In the genomic region with DNA sequence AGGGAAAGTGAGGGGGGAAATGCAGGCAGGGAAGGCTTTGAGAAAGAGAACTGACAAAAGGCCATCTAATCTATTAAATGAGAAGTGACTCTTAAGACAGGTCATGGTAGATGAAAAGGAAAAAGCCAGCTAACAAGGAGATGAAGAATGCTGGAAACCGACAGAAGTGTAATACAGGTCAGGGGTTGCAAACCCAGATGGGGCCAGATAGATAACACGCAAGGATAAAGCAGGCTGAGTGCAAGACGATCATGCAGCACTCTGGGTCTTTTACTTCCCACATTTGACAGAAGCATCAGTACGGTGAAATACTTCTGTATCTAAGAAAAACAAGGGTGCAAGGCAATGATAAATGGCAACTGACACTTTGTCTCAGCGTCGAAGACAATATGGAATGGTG, we compare ENCODE assay signal across 8 cellular contexts.
"Had no signal": no experiment of that assay in that cellular context is flagged by ENCODE, and none has a peak within 500 bp of the region (broad histone marks: within the 10 kb centered on the region; RNA-seq: fewer than 3 reads in every experiment).

No MANE protein-coding gene starts in this region.

- FAIRE-seq: HepG2 had no signal

- H2AFZ ChIP-seq: GM23248 had no signal

- H3K4me3 ChIP-seq: GM23248, HAP-1 had no signal

- H3K4me2 ChIP-seq: KMS-11 had no signal

- H3K4me3 Mint-ChIP-seq: HFFc6 had no signal

- H3K27ac ChIP-seq: GM23248, KMS-11 had no signal

- H3K36me3 ChIP-seq: HAP-1 had no signal

- H3K9me3 ChIP-seq: HAP-1 had no signal

- ATAC-seq: HCT116, HepG2 had no signal

- DNase-seq: GM23248, H7, HFFc6, KBM-7 had no signal

- H3K9ac ChIP-seq: GM23248, KMS-11 had no signal

- H3K27ac Mint-ChIP-seq: HFFc6 had no signal
